ENCODE assay signal across 21 cellular contexts in the genomic region with DNA sequence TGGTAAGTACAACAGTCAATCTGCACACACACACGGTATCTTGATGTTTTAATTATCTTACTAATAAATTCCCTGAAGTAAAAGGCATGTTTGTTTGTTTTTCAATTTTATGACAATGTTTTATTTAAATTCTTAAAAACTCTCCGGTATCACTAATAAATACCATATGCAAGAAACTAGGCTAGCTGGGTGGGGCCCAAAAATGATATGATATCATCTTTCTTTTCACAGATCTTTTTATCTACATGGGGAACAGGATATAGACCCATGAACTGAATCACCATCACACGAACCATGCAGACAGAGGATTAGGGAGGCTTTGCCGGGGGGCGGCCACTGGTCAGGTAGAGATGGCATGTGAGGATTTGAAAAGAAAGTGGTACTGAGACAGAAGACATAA.
DNase-seq lines count a peak whose midpoint lies in the region; ATAC-seq and TF ChIP-seq lines count a peak whose summit lies in the region.
"Had no signal": no experiment of that assay in that cellular context is flagged by ENCODE, and none has a peak within 500 bp of the region (broad histone marks: within the 10 kb centered on the region; RNA-seq: fewer than 3 reads in every experiment).

No MANE protein-coding gene starts in this region.

- no peaks in the 10 kb centered on the region for H3K36me3 Mint-ChIP-seq in nephron (ENCODE audit: low read depth)
- H3K36me3 Mint-ChIP-seq: CD4-positive, alpha-beta memory T cell; IgD-negative memory B cell had no signal

- H3K4me1 Mint-ChIP-seq in nephron = peaks cover 28% of the 10 kb centered on the region
- H3K4me1 Mint-ChIP-seq: CD4-positive, alpha-beta memory T cell; IgD-negative memory B cell had no signal

- H3K4me3 ChIP-seq in fibroblast of mammary gland (ENCODE audit: control insufficient read depth, low read depth, low read length) (no peak overlapping the region), MG63 (no peak overlapping the region)
- H3K4me3 ChIP-seq: GM12878 had no signal

- no peaks in the 10 kb centered on the region for H3K27me3 ChIP-seq in MG63
- H3K27me3 ChIP-seq: BE2C had no signal

- peaks cover 3% of the 10 kb centered on the region for H3K27me3 Mint-ChIP-seq in nephron (ENCODE audit: low read depth)
- H3K27me3 Mint-ChIP-seq: CD4-positive, alpha-beta memory T cell had no signal

- no peaks in the 10 kb centered on the region for H3K36me3 ChIP-seq in MG63
- H3K36me3 ChIP-seq: BE2C had no signal

- H3K9me3 ChIP-seq in MG63 = no peaks in the 10 kb centered on the region
- H3K9me3 ChIP-seq: BE2C had no signal

- TF ChIP-seq CTCF in fibroblast of mammary gland (conservative IDR thresholded peaks at IDR 0.05; ENCODE audit: control insufficient read depth, insufficient read depth, low read depth, low read length) (no peak), nephron (IDR thresholded peaks at IDR 0.05; ENCODE audit: unreplicated experiment in 3 of 3) (no peak)

- no peaks in the 10 kb centered on the region for H3K9me3 Mint-ChIP-seq in nephron

- peak overlapping the region in 2 of 3 experiments; percentile 61 to 81 for H3K27ac Mint-ChIP-seq in nephron
- H3K27ac Mint-ChIP-seq: CD4-positive, alpha-beta memory T cell; IgD-negative memory B cell had no signal

- no peak for ATAC-seq in GM18520 (IDR thresholded peaks at IDR 0.05; ENCODE audit: unreplicated experiment)
- ATAC-seq: GM12878, HCT116, HepG2 had no signal

- DNase-seq in EL = peak; percentile 12
- DNase-seq in dedifferentiated amniotic fluid mesenchymal stem cell (ENCODE audit: extremely low spot score) = peak; percentile 18
- DNase-seq in fibroblast of mammary gland (ENCODE audit: low read depth) = peak; percentile 38
- DNase-seq in AML-193 (lab: John Stamatoyannopoulos, UW) = no peak
- no peak for DNase-seq in HK-2 (ENCODE audit: unreplicated experiment)
- DNase-seq in MG63 = no peak
- DNase-seq: BE2C; C1 segment of cervical spinal cord; CD4-positive, alpha-beta memory T cell; DMS153; DMS79; GOT3; H7; Karpas-422; KBM-7 had no signal

- no peak overlapping the region for H3K4me3 Mint-ChIP-seq in nephron
- H3K4me3 Mint-ChIP-seq: CD4-positive, alpha-beta memory T cell; IgD-negative memory B cell had no signal

Comparison
In these comparisons a context has a peak if more than half of its experiments do, and no peak if none do; other contexts are left out.
1. DNase-seq: peak in EL (single experiment), dedifferentiated amniotic fluid mesenchymal stem cell (single experiment) and fibroblast of mammary gland (single experiment); none in AML-193 (0 of 2), HK-2 (single experiment) and MG63 (single experiment).